ENCODE assay signal across 1 cellular context in genomic region chr17:73359987-73360410, GRCh38.
TF ChIP-seq lines count a peak whose summit lies in the region.

No MANE protein-coding gene starts in this region.

TF ChIP-seq in HepG2, 621 proteins besides CTCF, POLR2A, EP300 and RAD21 (continued from another document and continues in another):
- TF ChIP-seq ETV5 (CRISPR knock-in tag; IDR thresholded peaks at IDR 0.05; ENCODE audit: borderline replicate concordance) (0 out of 2 replicates have a peak, but pooled peaks have one; percentile 16), KDM1A (CRISPR knock-in tag; IDR thresholded peaks at IDR 0.05) (no peak), SIX1 (CRISPR knock-in tag; IDR thresholded peaks at IDR 0.05; ENCODE audit: borderline replicate concordance) (no peak), SOX13 (IDR thresholded peaks at IDR 0.05) (no peak), SOX13 (CRISPR knock-in tag; conservative IDR thresholded peaks at IDR 0.05 in 1 of 2, IDR thresholded peaks at IDR 0.05 in 1 of 2) (peak in 1 of 2 experiments; percentile 63; a peak in 2 of 4 replicates), MAX (IDR thresholded peaks at IDR 0.05) (0 out of 2 replicates have a peak, but pooled peaks have one; percentile 1), ELK4 (CRISPR knock-in tag; IDR thresholded peaks at IDR 0.05; ENCODE audit: borderline replicate concordance) (no peak), ZNF598 (CRISPR knock-in tag; IDR thresholded peaks at IDR 0.05; ENCODE audit: borderline replicate concordance) (peak; percentile 9; the same call in 1 of the 2 replicates), ZFX (CRISPR knock-in tag; IDR thresholded peaks at IDR 0.05; ENCODE audit: low read depth) (peak; percentile 24; the same call in 1 of the 2 replicates), ZSCAN20 (CRISPR knock-in tag; IDR thresholded peaks at IDR 0.05; ENCODE audit: borderline replicate concordance) (no peak), HOXA9 (CRISPR knock-in tag; IDR thresholded peaks at IDR 0.05; ENCODE audit: borderline replicate concordance) (no peak), GZF1 (CRISPR knock-in tag; IDR thresholded peaks at IDR 0.05) (no peak), ZNF44 (CRISPR knock-in tag; IDR thresholded peaks at IDR 0.05) (no peak), ZFP91 (CRISPR knock-in tag; IDR thresholded peaks at IDR 0.05; ENCODE audit: borderline replicate concordance) (peak; percentile 48; the same call in 1 of the 2 replicates), KAT7 (CRISPR knock-in tag; IDR thresholded peaks at IDR 0.05; ENCODE audit: borderline replicate concordance) (no peak), SP5 (CRISPR knock-in tag; IDR thresholded peaks at IDR 0.05; ENCODE audit: borderline replicate concordance, low read depth) (peak; percentile 88; the same call in 1 of the 2 replicates), SMARCE1 (IDR thresholded peaks at IDR 0.05; ENCODE audit: borderline replicate concordance) (no peak), SMC3 (IDR thresholded peaks at IDR 0.05; ENCODE audit: low read length) (peak; percentile 35), CC2D1A (CRISPR knock-in tag; IDR thresholded peaks at IDR 0.05) (no peak), GABPB1 (CRISPR knock-in tag; IDR thresholded peaks at IDR 0.05) (peak; percentile 20; the same call in 1 of the 2 replicates), SOX6 (IDR thresholded peaks at IDR 0.05) (no peak), SOX6 (CRISPR knock-in tag; IDR thresholded peaks at IDR 0.05) (peak; percentile 49; the same call in 1 of the 2 replicates), UBTF (CRISPR knock-in tag; IDR thresholded peaks at IDR 0.05) (0 out of 2 replicates have a peak, but pooled peaks have one; percentile 31), POLR2AphosphoS2 (IDR thresholded peaks at IDR 0.05; ENCODE audit: low read depth, low read length) (no peak), ZNF292 (CRISPR knock-in tag; IDR thresholded peaks at IDR 0.05; ENCODE audit: borderline replicate concordance, low read depth) (0 out of 2 replicates have a peak, but pooled peaks have one; percentile 60), SP4 (CRISPR knock-in tag; IDR thresholded peaks at IDR 0.05) (no peak), HNF1A (IDR thresholded peaks at IDR 0.05; ENCODE audit: low read depth) (no peak), HNF1A (CRISPR knock-in tag; IDR thresholded peaks at IDR 0.05; ENCODE audit: borderline replicate concordance) (no peak), SCMH1 (CRISPR knock-in tag; IDR thresholded peaks at IDR 0.05; ENCODE audit: borderline replicate concordance) (no peak), ZEB1 (IDR thresholded peaks at IDR 0.05; ENCODE audit: insufficient replicate concordance, low read depth) (peak; percentile 86), GTF3A (CRISPR knock-in tag; conservative IDR thresholded peaks at IDR 0.05) (no peak), GFI1 (CRISPR knock-in tag; IDR thresholded peaks at IDR 0.05; ENCODE audit: borderline replicate concordance) (0 out of 2 replicates have a peak, but pooled peaks have one; percentile 32), ATF5 (CRISPR knock-in tag; IDR thresholded peaks at IDR 0.05; ENCODE audit: low read depth) (no peak), THAP9 (CRISPR knock-in tag; IDR thresholded peaks at IDR 0.05; ENCODE audit: borderline replicate concordance) (no peak), YEATS2 (CRISPR knock-in tag; IDR thresholded peaks at IDR 0.05; ENCODE audit: borderline replicate concordance) (0 out of 2 replicates have a peak, but pooled peaks have one; percentile 35), LCORL (IDR thresholded peaks at IDR 0.05) (no peak), LCORL (CRISPR knock-in tag; IDR thresholded peaks at IDR 0.05) (no peak), RARG (CRISPR knock-in tag; IDR thresholded peaks at IDR 0.05; ENCODE audit: low read depth) (no peak), RARA (CRISPR knock-in tag; IDR thresholded peaks at IDR 0.05) (peak; percentile 19; the same call in 1 of the 2 replicates), SMAD1 (CRISPR knock-in tag; IDR thresholded peaks at IDR 0.05; ENCODE audit: borderline replicate concordance, low read depth) (0 out of 2 replicates have a peak, but pooled peaks have one; percentile 68), SPEN (CRISPR knock-in tag; IDR thresholded peaks at IDR 0.05; ENCODE audit: low read depth) (no peak), SAP130 (CRISPR knock-in tag; IDR thresholded peaks at IDR 0.05; ENCODE audit: low read depth) (peak; percentile 68), ZNF530 (CRISPR knock-in tag; IDR thresholded peaks at IDR 0.05; ENCODE audit: low read depth) (no peak)
- TF ChIP-seq, protein P1, sequence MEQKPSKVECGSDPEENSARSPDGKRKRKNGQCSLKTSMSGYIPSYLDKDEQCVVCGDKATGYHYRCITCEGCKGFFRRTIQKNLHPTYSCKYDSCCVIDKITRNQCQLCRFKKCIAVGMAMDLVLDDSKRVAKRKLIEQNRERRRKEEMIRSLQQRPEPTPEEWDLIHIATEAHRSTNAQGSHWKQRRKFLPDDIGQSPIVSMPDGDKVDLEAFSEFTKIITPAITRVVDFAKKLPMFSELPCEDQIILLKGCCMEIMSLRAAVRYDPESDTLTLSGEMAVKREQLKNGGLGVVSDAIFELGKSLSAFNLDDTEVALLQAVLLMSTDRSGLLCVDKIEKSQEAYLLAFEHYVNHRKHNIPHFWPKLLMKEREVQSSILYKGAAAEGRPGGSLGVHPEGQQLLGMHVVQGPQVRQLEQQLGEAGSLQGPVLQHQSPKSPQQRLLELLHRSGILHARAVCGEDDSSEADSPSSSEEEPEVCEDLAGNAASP (CRISPR knock-in tag; IDR thresholded peaks at IDR 0.05; ENCODE audit: borderline replicate concordance), result no peak; the same call in 1 of the 2 replicates
- TF ChIP-seq, protein P2, sequence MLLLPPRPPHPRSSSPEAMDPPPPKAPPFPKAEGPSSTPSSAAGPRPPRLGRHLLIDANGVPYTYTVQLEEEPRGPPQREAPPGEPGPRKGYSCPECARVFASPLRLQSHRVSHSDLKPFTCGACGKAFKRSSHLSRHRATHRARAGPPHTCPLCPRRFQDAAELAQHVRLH (CRISPR knock-in tag; IDR thresholded peaks at IDR 0.05; ENCODE audit: borderline replicate concordance, low read depth), result no peak
- TF ChIP-seq, protein P3, sequence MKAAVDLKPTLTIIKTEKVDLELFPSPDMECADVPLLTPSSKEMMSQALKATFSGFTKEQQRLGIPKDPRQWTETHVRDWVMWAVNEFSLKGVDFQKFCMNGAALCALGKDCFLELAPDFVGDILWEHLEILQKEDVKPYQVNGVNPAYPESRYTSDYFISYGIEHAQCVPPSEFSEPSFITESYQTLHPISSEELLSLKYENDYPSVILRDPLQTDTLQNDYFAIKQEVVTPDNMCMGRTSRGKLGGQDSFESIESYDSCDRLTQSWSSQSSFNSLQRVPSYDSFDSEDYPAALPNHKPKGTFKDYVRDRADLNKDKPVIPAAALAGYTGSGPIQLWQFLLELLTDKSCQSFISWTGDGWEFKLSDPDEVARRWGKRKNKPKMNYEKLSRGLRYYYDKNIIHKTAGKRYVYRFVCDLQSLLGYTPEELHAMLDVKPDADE (CRISPR knock-in tag; IDR thresholded peaks at IDR 0.05), result no peak
- TF ChIP-seq, protein P4, sequence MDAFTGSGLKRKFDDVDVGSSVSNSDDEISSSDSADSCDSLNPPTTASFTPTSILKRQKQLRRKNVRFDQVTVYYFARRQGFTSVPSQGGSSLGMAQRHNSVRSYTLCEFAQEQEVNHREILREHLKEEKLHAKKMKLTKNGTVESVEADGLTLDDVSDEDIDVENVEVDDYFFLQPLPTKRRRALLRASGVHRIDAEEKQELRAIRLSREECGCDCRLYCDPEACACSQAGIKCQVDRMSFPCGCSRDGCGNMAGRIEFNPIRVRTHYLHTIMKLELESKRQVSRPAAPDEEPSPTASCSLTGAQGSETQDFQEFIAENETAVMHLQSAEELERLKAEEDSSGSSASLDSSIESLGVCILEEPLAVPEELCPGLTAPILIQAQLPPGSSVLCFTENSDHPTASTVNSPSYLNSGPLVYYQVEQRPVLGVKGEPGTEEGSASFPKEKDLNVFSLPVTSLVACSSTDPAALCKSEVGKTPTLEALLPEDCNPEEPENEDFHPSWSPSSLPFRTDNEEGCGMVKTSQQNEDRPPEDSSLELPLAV (CRISPR knock-in tag; conservative IDR thresholded peaks at IDR 0.05; ENCODE audit: low read depth), result no peak
